In the genomic region with DNA sequence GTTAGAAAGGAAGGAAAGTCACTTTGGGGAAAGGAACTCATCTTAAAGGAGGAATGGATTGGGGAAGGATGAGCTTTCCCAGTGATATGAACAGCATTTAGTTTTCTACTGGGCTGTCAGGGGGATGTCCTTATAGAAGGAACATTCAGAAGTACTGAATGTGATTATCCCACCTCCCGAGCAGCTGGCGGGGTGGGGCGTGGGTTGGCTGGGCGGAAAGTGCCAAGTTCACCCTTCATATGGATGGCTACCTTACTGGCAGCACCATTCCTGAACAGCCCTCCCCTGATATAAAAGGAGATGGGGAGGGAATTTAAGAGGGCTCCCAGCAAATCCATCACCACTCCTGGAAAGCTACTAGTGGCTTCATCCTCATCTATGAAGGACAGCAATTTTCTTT, we compare ENCODE assay signal across 3 cellular contexts.
"Had no signal": no experiment of that assay in that cellular context is flagged by ENCODE, and none has a peak within 500 bp of the region (broad histone marks: within the 10 kb centered on the region; RNA-seq: fewer than 3 reads in every experiment).

No MANE protein-coding gene starts in this region.

- DNase-seq: GDM1, GF-D8 had no signal

- ATAC-seq: GM12878 had no signal

- H3K4me3 ChIP-seq: GM12878 had no signal
